ENCODE assay signal across 9 cellular contexts in the genomic region with DNA sequence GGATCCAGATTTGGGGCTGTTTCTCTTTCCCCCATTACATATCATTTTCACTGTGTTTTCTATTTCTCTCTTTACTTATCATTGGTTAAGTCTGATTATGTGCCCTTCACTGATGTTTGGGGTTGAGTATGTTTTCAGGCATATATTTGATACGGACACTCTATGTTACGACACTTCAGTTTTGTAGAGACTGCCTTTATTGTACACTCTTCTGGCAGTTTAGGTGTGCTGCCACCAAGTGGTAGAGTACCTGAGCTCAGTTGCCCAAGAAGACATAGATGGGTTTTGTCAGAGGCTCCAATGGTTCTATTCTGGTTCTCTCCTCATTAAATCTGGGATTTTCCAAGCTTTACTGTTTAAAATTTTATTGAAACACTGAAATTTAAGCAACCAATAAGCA.
DNase-seq lines count a peak whose midpoint lies in the region; ATAC-seq and TF ChIP-seq lines count a peak whose summit lies in the region.
"Had no signal": no experiment of that assay in that cellular context is flagged by ENCODE, and none has a peak within 500 bp of the region (broad histone marks: within the 10 kb centered on the region; RNA-seq: fewer than 3 reads in every experiment).

No MANE protein-coding gene starts in this region.

- no peaks in the 10 kb centered on the region for H3K79me2 ChIP-seq in PC-9 (ENCODE audit: low read depth)

- H3K4me3 Mint-ChIP-seq in activated CD4-positive, alpha-beta T cell treated with anti-CD3 and anti-CD28 coated beads, Interleukin-2, amount 10 ng/mL, durations not matched to agents 7 days and 5 days, result no peak overlapping the region

- H3K36me3 ChIP-seq in HEK293 (ENCODE audit: control insufficient read depth in 2 of 2, insufficient read depth in 1 of 2, low read length in 2 of 2) (no peaks in the 10 kb centered on the region), PC-9 (ENCODE audit: low read depth) (no peaks in the 10 kb centered on the region), right atrium auricular region (no peaks in the 10 kb centered on the region)
- H3K36me3 ChIP-seq: pancreas had no signal

- H3K27me3 ChIP-seq in PC-9 (ENCODE audit: insufficient read depth, low read depth) (peaks cover 30% of the 10 kb centered on the region), right atrium auricular region (no peaks in the 10 kb centered on the region)
- H3K27me3 ChIP-seq: pancreas had no signal

- no peak overlapping the region for H3K4me2 ChIP-seq in PC-9

- no TSS peak for BruUV-seq in PC-9 (replicated peaks; lab: Mats Ljungman, UMichigan)

- H3K9me3 ChIP-seq in HEK293 (ENCODE audit: control insufficient read depth, insufficient read depth, low read depth, low read length) (no peaks in the 10 kb centered on the region), PC-9 (ENCODE audit: insufficient read depth, low read depth) (no peaks in the 10 kb centered on the region), right atrium auricular region (no peaks in the 10 kb centered on the region)
- H3K9me3 ChIP-seq: pancreas had no signal

- no peaks in the 10 kb centered on the region for H3K9me3 Mint-ChIP-seq in activated CD4-positive, alpha-beta T cell treated with anti-CD3 and anti-CD28 coated beads, Interleukin-2, amount 10 ng/mL, durations not matched to agents 7 days and 5 days

- no peak overlapping the region for H3K27ac Mint-ChIP-seq in activated CD4-positive, alpha-beta T cell treated with anti-CD3 and anti-CD28 coated beads, Interleukin-2, amount 10 ng/mL, durations not matched to agents 7 days and 5 days

- H3K4me1 Mint-ChIP-seq in activated CD4-positive, alpha-beta T cell treated with anti-CD3 and anti-CD28 coated beads, Interleukin-2, amount 10 ng/mL, durations not matched to agents 7 days and 5 days, result no peaks in the 10 kb centered on the region

- H3K9me2 ChIP-seq in PC-9 (ENCODE audit: insufficient read depth), result no peaks in the 10 kb centered on the region

- no peaks in the 10 kb centered on the region for H3F3A ChIP-seq in PC-9 (ENCODE audit: insufficient read depth, low read depth)

- no peaks in the 10 kb centered on the region for H4K20me1 ChIP-seq in PC-9 (ENCODE audit: insufficient read depth)

- TF ChIP-seq CTCF in AG09309 (IDR thresholded peaks at IDR 0.05; ENCODE audit: control insufficient read depth, insufficient read depth, low read depth, low read length, missing control alignments) (peak; percentile 52), HEK293 (tag by site-specific recombination; IDR thresholded peaks at IDR 0.05) (no peak), PC-9 (conservative IDR thresholded peaks at IDR 0.05) (peak; percentile 53), right atrium auricular region (IDR thresholded peaks at IDR 0.05) (peak in 1 of 2 donors; percentile 58)

- H3K4me3 ChIP-seq in AG09309 (ENCODE audit: control insufficient read depth, low read depth, low read length) (no peak overlapping the region), HEK293 (ENCODE audit: low read depth, low read length) (no peak overlapping the region), PC-9 (no peak overlapping the region), right atrium auricular region (no peak overlapping the region)
- H3K4me3 ChIP-seq: pancreas had no signal

- DNase-seq in AG09309 (ENCODE audit: low read depth) (no peak), PC-9 (no peak), right atrium auricular region (ENCODE audit: low spot score) (no peak)
- no peak for DNase-seq in activated CD4-positive, alpha-beta T cell treated with anti-CD3 and anti-CD28 coated beads, Interleukin-2, amount 10 ng/mL, durations not matched to agents 7 days and 5 days
- DNase-seq: pancreas had no signal

- no peak for ATAC-seq in HG02588 (IDR thresholded peaks at IDR 0.05; ENCODE audit: unreplicated experiment)
- ATAC-seq in GM18867 (IDR thresholded peaks at IDR 0.05; ENCODE audit: unreplicated experiment), result no peak
- no peak for ATAC-seq in GM21423 (IDR thresholded peaks at IDR 0.05; ENCODE audit: unreplicated experiment)

- intact Hi-C loops in PC-9 (cut with micrococcal nuclease; ENCODE audit: unreplicated experiment), result no loop called here

- CTCF ChIA-PET in HEK293 (lab: Yijun Ruan, JAX), result interaction anchor here (0.5 to 1.3 kb wide), 6 partner anchors 9 to 894 kb away, joined by 3 to 4 read pairs (median 3); no protein-coding TSS in a partner anchor
- CTCF ChIA-PET in PC-9 (lab: Charles Lee), result interaction anchor here (0.6 to 1.0 kb wide), 3 partner anchors 14 to 28 kb away, joined by 3 to 4 read pairs (median 3); no protein-coding TSS in a partner anchor
- CTCF ChIA-PET in activated CD4-positive, alpha-beta T cell treated with anti-CD3 and anti-CD28 coated beads, Interleukin-2, amount 10 ng/mL, durations not matched to agents 7 days and 5 days (lab: Charles Lee), result no interaction called here

- H3K4me1 ChIP-seq in HEK293 (ENCODE audit: control insufficient read depth, insufficient read depth, low read length), result no peaks in the 10 kb centered on the region
- H3K4me1 ChIP-seq in PC-9 (replicated peaks; ENCODE audit: insufficient read depth), result no peaks in the 10 kb centered on the region
- H3K4me1 ChIP-seq in right atrium auricular region, result peaks cover 0 to 48% of the 10 kb centered on the region in 2 donors
- H3K4me1 ChIP-seq: pancreas had no signal

- H2AFZ ChIP-seq in PC-9, result no peak overlapping the region

- H3K27me3 Mint-ChIP-seq in activated CD4-positive, alpha-beta T cell treated with anti-CD3 and anti-CD28 coated beads, Interleukin-2, amount 10 ng/mL, durations not matched to agents 7 days and 5 days, result peaks cover 14% of the 10 kb centered on the region

- H3K27ac ChIP-seq in HEK293 (ENCODE audit: extremely low read depth, low read depth, low read length) (no peak overlapping the region), PC-9 (no peak overlapping the region), right atrium auricular region (peak overlapping the region; percentile 33 to 89)
- H3K27ac ChIP-seq: pancreas had no signal

- POLR2A ChIA-PET in HEK293 (lab: Yijun Ruan, JAX), result interaction anchor here (0.6 kb wide), 1 partner anchor 180 kb away, joined by 4 read pairs; no protein-coding TSS in a partner anchor
- POLR2A ChIA-PET in PC-9 (lab: Charles Lee; ENCODE audit: unreplicated experiment), result no interaction called here
- POLR2A ChIA-PET in activated CD4-positive, alpha-beta T cell treated with anti-CD3 and anti-CD28 coated beads, Interleukin-2, amount 10 ng/mL, durations not matched to agents 7 days and 5 days (lab: Charles Lee), result no interaction called here

- no peaks in the 10 kb centered on the region for H3K36me3 Mint-ChIP-seq in activated CD4-positive, alpha-beta T cell treated with anti-CD3 and anti-CD28 coated beads, Interleukin-2, amount 10 ng/mL, durations not matched to agents 7 days and 5 days (ENCODE audit: low read depth)

TF ChIP-seq in HEK293, 187 proteins besides CTCF, POLR2A, EP300 and RAD21:
- TF ChIP-seq ZNF654 (tag by site-specific recombination; IDR thresholded peaks at IDR 0.05; ENCODE audit: low read depth) (peak; percentile 9; the same call in 1 of the 2 replicates), ZNF404 (tag by site-specific recombination; IDR thresholded peaks at IDR 0.05) (no peak)
- TF ChIP-seq, protein P1, sequence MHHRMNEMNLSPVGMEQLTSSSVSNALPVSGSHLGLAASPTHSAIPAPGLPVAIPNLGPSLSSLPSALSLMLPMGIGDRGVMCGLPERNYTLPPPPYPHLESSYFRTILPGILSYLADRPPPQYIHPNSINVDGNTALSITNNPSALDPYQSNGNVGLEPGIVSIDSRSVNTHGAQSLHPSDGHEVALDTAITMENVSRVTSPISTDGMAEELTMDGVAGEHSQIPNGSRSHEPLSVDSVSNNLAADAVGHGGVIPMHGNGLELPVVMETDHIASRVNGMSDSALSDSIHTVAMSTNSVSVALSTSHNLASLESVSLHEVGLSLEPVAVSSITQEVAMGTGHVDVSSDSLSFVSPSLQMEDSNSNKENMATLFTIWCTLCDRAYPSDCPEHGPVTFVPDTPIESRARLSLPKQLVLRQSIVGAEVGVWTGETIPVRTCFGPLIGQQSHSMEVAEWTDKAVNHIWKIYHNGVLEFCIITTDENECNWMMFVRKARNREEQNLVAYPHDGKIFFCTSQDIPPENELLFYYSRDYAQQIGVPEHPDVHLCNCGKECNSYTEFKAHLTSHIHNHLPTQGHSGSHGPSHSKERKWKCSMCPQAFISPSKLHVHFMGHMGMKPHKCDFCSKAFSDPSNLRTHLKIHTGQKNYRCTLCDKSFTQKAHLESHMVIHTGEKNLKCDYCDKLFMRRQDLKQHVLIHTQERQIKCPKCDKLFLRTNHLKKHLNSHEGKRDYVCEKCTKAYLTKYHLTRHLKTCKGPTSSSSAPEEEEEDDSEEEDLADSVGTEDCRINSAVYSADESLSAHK (tag by site-specific recombination; IDR thresholded peaks at IDR 0.05), result peak; percentile 53

Comparison
In these comparisons a context has a peak if more than half of its experiments do, and no peak if none do; other contexts are left out.
1. H3K27ac ChIP-seq: peak in right atrium auricular region (2 of 2); none in HEK293 (single experiment) and PC-9 (single experiment).